Comparison of ENCODE assay signal across 14 cellular contexts in the genomic region with DNA sequence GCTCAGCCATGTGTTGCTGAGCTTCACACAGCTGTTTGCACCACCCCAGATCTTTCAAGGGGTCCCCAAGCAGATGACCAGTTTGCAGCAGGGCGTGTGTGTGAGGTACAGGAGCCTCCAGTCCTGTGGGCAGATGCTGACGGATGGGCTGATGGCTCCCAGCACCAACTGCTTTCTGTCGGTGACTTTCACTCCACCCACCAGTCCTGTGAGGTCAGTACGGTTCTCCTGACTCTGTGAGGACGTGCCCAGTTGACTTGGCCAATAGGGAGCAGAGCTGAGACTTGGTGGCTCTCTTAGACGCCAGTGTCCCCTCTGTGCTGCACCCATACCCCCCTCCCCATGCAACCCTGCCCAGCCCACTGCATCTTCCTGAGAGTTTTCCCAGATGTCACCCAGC. TPM values are rescaled to one million over a fixed set of nuclear protein-coding genes. Genes with fewer than 3 reads are reported as not detected.
DNase-seq lines count a peak whose midpoint lies in the region; ATAC-seq and TF ChIP-seq lines count a peak whose summit lies in the region.
"Had no signal": no experiment of that assay in that cellular context is flagged by ENCODE, and none has a peak within 500 bp of the region (broad histone marks: within the 10 kb centered on the region; RNA-seq: fewer than 3 reads in every experiment).

No MANE protein-coding gene starts in this region.

- POLR2A ChIA-PET in SK-N-SH (lab: Yijun Ruan, JAX): no interaction called here

- no peak for TF ChIP-seq POLR2A in sigmoid colon (IDR thresholded peaks at IDR 0.05)

- TF ChIP-seq EP300 in SK-N-SH (IDR thresholded peaks at IDR 0.05; ENCODE audit: borderline replicate concordance in 1 of 2, low read depth in 1 of 2, low read length in 1 of 2): no peak
- no peak for TF ChIP-seq EP300 in sigmoid colon (IDR thresholded peaks at IDR 0.05)

- H3K27ac ChIP-seq in SK-N-SH (ENCODE audit: low read depth in 2 of 2, low read length in 1 of 2): peak overlapping the region; percentile 92 to 97
- peak overlapping the region; percentile 79 to 92 (median 90) for H3K27ac ChIP-seq in sigmoid colon
- H3K27ac ChIP-seq: dorsolateral prefrontal cortex had no signal

- no peak for TF ChIP-seq RAD21 in SK-N-SH (IDR thresholded peaks at IDR 0.05; ENCODE audit: low read length)

- H3K36me3 ChIP-seq in SK-N-SH (replicated peaks in 1 of 2; ENCODE audit: control insufficient read depth in 1 of 2, insufficient read depth in 2 of 2, low read length in 1 of 2): peaks cover 0 to 36% of the 10 kb centered on the region in 2 experiments
- H3K36me3 ChIP-seq in sigmoid colon: no peaks in the 10 kb centered on the region

- DNase-seq in AG10803 (ENCODE audit: low read depth) (peak; percentile 33), SK-N-SH (no peak), left ventricle myocardium superior (peak; percentile 34), sigmoid colon (peak; percentile 70), DMS153 (lab: John Stamatoyannopoulos, UW) (no peak), A172 (ENCODE audit: low spot score) (no peak), omental fat pad (ENCODE audit: low spot score) (no peak), NCI-H2107 (lab: John Stamatoyannopoulos, UW) (no peak)
- DNase-seq: activated CD4-positive, alpha-beta T cell treated with anti-CD3 and anti-CD28 coated beads for 48 hours; naive B cell; NCI-H2029; stimulated activated CD4-positive, alpha-beta T cell treated with anti-CD3 and anti-CD28 coated beads, Interleukin-4, amount 100 ng/mL, for 4 hours; stimulated activated naive CD4-positive, alpha-beta T cell treated with Interleukin-2 at 50 U/mL for 16 hours had no signal

- no peak overlapping the region for H2AFZ ChIP-seq in SK-N-SH (ENCODE audit: low read depth)

- intact Hi-C loops in left ventricle myocardium superior (cut with micrococcal nuclease) (no loop called here), sigmoid colon (cut with DNase I) (loop anchor here (1.0 to 5.0 kb wide), 4 partner anchors 18 to 494 kb away; a partner anchor contains a TSS)

- ATAC-seq in left ventricle myocardium superior (peak; percentile 2), omental fat pad (ENCODE audit: low FRiP score) (no peak)

- peak overlapping the region; percentile 72 for H3K4me2 ChIP-seq in SK-N-SH

- H3K27me3 ChIP-seq in SK-N-SH (ENCODE audit: insufficient read depth) (no peaks in the 10 kb centered on the region), sigmoid colon (no peaks in the 10 kb centered on the region)
- H3K27me3 ChIP-seq: dorsolateral prefrontal cortex had no signal

- H3K4me1 ChIP-seq in SK-N-SH (ENCODE audit: control insufficient read depth in 1 of 2, insufficient read depth in 2 of 2, low read depth in 1 of 2, low read length in 1 of 2) (peaks cover 29 to 40% of the 10 kb centered on the region in 2 experiments), sigmoid colon (peaks cover 0 to 88% (median 82%) of the 10 kb centered on the region in 4 donors)

- 66% methylated on average over 3 of the region's 6 CpGs for WGBS in SK-N-SH (ENCODE audit: low lambda C conversion rate)
- 69 to 72% methylated on average over 6 of the region's 6 CpGs for WGBS in sigmoid colon, 2 donors

- H3K9me2 ChIP-seq in SK-N-SH: no peaks in the 10 kb centered on the region

- TF ChIP-seq CTCF in AG10803 (conservative IDR thresholded peaks at IDR 0.05; ENCODE audit: low read length): no peak
- no peak for TF ChIP-seq CTCF in SK-N-SH (IDR thresholded peaks at IDR 0.05)
- TF ChIP-seq CTCF in sigmoid colon (IDR thresholded peaks at IDR 0.05): no peak
- no peak for TF ChIP-seq CTCF in omental fat pad (IDR thresholded peaks at IDR 0.05)

- H3K9ac ChIP-seq in SK-N-SH: peak overlapping the region; percentile 67; the same call in 1 of the 2 replicates

- H3K4me3 ChIP-seq in AG10803 (ENCODE audit: low read length) (peak overlapping the region; percentile 10; the same call in 1 of the 2 replicates), SK-N-SH (ENCODE audit: low read depth in 2 of 2, low read length in 1 of 2) (no peak overlapping the region; a peak in 1 of 4 replicates), sigmoid colon (no peak overlapping the region)
- H3K4me3 ChIP-seq: dorsolateral prefrontal cortex had no signal

- peaks cover 78% of the 10 kb centered on the region for H3F3A ChIP-seq in SK-N-SH (replicated peaks; ENCODE audit: insufficient read depth)

- no peaks in the 10 kb centered on the region for H3K9me3 ChIP-seq in SK-N-SH
- no peaks in the 10 kb centered on the region for H3K9me3 ChIP-seq in sigmoid colon

- CTCF ChIA-PET in SK-N-SH (lab: Yijun Ruan, JAX): interaction anchor here (0.6 to 4.4 kb wide), 14 partner anchors 12 to 214 kb away, joined by 3 to 24 read pairs (median 4); no protein-coding TSS in a partner anchor

- peaks cover 81% of the 10 kb centered on the region for H3K79me2 ChIP-seq in SK-N-SH (ENCODE audit: insufficient read depth)

- H4K20me1 ChIP-seq in SK-N-SH (ENCODE audit: insufficient read depth): peaks cover 90% of the 10 kb centered on the region

TF ChIP-seq in SK-N-SH, 30 proteins besides CTCF, POLR2A, EP300 and RAD21:
- TF ChIP-seq, protein P1, sequence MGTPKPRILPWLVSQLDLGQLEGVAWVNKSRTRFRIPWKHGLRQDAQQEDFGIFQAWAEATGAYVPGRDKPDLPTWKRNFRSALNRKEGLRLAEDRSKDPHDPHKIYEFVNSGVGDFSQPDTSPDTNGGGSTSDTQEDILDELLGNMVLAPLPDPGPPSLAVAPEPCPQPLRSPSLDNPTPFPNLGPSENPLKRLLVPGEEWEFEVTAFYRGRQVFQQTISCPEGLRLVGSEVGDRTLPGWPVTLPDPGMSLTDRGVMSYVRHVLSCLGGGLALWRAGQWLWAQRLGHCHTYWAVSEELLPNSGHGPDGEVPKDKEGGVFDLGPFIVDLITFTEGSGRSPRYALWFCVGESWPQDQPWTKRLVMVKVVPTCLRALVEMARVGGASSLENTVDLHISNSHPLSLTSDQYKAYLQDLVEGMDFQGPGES (IDR thresholded peaks at IDR 0.05; ENCODE audit: low read depth, low read length): no peak
- TF ChIP-seq, protein P2, sequence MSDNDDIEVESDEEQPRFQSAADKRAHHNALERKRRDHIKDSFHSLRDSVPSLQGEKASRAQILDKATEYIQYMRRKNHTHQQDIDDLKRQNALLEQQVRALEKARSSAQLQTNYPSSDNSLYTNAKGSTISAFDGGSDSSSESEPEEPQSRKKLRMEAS (IDR thresholded peaks at IDR 0.05; ENCODE audit: low read depth): no peak
- no peak for TF ChIP-seq EZH2phosphoT487 (IDR thresholded peaks at IDR 0.05; ENCODE audit: borderline replicate concordance, low read depth)
- no peak for TF ChIP-seq ELF1 (IDR thresholded peaks at IDR 0.05)
- no peak for TF ChIP-seq RFX5 (IDR thresholded peaks at IDR 0.05; ENCODE audit: low read length)
- TF ChIP-seq SMC3 (IDR thresholded peaks at IDR 0.05; ENCODE audit: low read depth, low read length): no peak
- TF ChIP-seq CHD2 (IDR thresholded peaks at IDR 0.05; ENCODE audit: low read length, partially characterized antibody): no peak
- TF ChIP-seq FOSL2 (IDR thresholded peaks at IDR 0.05; ENCODE audit: borderline replicate concordance, low read depth): no peak
- no peak for TF ChIP-seq SIN3A (IDR thresholded peaks at IDR 0.05; ENCODE audit: borderline replicate concordance, low read depth, low read length)
- no peak for TF ChIP-seq TAF1 (IDR thresholded peaks at IDR 0.05; ENCODE audit: borderline replicate concordance, low read depth, low read length)
- TF ChIP-seq, protein P3, sequence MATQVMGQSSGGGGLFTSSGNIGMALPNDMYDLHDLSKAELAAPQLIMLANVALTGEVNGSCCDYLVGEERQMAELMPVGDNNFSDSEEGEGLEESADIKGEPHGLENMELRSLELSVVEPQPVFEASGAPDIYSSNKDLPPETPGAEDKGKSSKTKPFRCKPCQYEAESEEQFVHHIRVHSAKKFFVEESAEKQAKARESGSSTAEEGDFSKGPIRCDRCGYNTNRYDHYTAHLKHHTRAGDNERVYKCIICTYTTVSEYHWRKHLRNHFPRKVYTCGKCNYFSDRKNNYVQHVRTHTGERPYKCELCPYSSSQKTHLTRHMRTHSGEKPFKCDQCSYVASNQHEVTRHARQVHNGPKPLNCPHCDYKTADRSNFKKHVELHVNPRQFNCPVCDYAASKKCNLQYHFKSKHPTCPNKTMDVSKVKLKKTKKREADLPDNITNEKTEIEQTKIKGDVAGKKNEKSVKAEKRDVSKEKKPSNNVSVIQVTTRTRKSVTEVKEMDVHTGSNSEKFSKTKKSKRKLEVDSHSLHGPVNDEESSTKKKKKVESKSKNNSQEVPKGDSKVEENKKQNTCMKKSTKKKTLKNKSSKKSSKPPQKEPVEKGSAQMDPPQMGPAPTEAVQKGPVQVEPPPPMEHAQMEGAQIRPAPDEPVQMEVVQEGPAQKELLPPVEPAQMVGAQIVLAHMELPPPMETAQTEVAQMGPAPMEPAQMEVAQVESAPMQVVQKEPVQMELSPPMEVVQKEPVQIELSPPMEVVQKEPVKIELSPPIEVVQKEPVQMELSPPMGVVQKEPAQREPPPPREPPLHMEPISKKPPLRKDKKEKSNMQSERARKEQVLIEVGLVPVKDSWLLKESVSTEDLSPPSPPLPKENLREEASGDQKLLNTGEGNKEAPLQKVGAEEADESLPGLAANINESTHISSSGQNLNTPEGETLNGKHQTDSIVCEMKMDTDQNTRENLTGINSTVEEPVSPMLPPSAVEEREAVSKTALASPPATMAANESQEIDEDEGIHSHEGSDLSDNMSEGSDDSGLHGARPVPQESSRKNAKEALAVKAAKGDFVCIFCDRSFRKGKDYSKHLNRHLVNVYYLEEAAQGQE (IDR thresholded peaks at IDR 0.05; ENCODE audit: low read depth, low read length): no peak
- TF ChIP-seq FOXJ3 (CRISPR knock-in tag; IDR thresholded peaks at IDR 0.05): no peak
- TF ChIP-seq POLR2AphosphoS5 (IDR thresholded peaks at IDR 0.05; ENCODE audit: low read depth, low read length): no peak
- TF ChIP-seq MXI1 (IDR thresholded peaks at IDR 0.05; ENCODE audit: low read depth, low read length): no peak
- no peak for TF ChIP-seq FOXM1 (IDR thresholded peaks at IDR 0.05; ENCODE audit: low read depth)
- no peak for TF ChIP-seq TCF12 (IDR thresholded peaks at IDR 0.05)

RNA-seq across cellular contexts. Expression of a gene that starts 19.7 kb away (rescaled TPM):
- polyA plus RNA-seq in SK-N-SH (2012; rRNA removed): 26.4 and 73.8 TPM in 2 replicates
- polyA plus RNA-seq in SK-N-SH (2012; cell fraction: cytosol; rRNA removed): 37.9 and 52.7 TPM in 2 replicates
- 131 and 166 TPM in 2 replicates for polyA plus RNA-seq in SK-N-SH (2012; cell fraction: nucleus; rRNA removed)
- 14.8 TPM for total RNA-seq in left ventricle myocardium superior
- 100 to 1,000 TPM in 1 of 4 donors, 10 to 100 TPM in 3; 24.2 to 168 (median 59.4) TPM for total RNA-seq in sigmoid colon
- 10 to 100 TPM in 1 of 3 donors, 1 to 10 TPM in 2; 4.2 to 13.2 (median 4.4) TPM for polyA plus RNA-seq in sigmoid colon
- total RNA-seq in A172 (2014; rRNA removed; shearing (Covaris generic)): 185 and 205 TPM in 2 replicates
- 10 to 100 TPM; 13.3 to 55.0 (median 27.0) TPM for total RNA-seq in omental fat pad

Comparison
In these comparisons a context has a peak if more than half of its experiments do, and no peak if none do; other contexts are left out.
1. DNase-seq: peak in AG10803 (single experiment), left ventricle myocardium superior (single experiment) and sigmoid colon (single experiment); none in SK-N-SH (single experiment), DMS153 (single experiment), A172 (single experiment), omental fat pad (single experiment) and NCI-H2107 (single experiment).